Comparison of ENCODE assay signal across 16 cellular contexts in the genomic region with DNA sequence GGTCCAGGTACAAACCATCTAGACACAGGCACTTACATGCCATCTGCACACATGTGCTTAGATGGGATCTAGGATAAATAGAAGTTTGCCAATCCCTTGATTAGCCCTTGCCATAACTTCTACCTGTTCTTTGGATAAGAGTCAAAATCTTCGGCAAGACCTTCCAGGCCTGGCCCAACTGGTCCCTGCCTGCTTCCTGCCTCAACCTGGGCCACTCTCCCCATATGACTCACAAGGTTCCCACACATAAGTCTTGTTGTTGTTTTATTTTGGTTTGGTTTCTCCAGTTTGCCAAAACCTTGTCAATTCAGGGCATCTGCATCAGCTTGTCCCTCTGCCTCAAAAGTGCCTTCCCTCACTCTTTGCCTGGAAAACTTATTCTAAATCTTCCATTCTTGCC.
DNase-seq lines count a peak whose midpoint lies in the region; FAIRE-seq and TF ChIP-seq lines count a peak whose summit lies in the region.
"Had no signal": no experiment of that assay in that cellular context is flagged by ENCODE, and none has a peak within 500 bp of the region (broad histone marks: within the 10 kb centered on the region; RNA-seq: fewer than 3 reads in every experiment).

No MANE protein-coding gene starts in this region.

- H3K27me3 Mint-ChIP-seq in activated naive CD8-positive, alpha-beta T cell treated with anti-CD3 and anti-CD28 coated beads for 36 hours, result no peaks in the 10 kb centered on the region

- H3K9me3 Mint-ChIP-seq in activated naive CD8-positive, alpha-beta T cell treated with anti-CD3 and anti-CD28 coated beads for 36 hours, result no peaks in the 10 kb centered on the region
- H3K9me3 Mint-ChIP-seq: HFFc6 had no signal

- H3K27me3 ChIP-seq in bronchial epithelial cell (ENCODE audit: control insufficient read depth, insufficient read depth, low read length) (no peaks in the 10 kb centered on the region), esophagus squamous epithelium (peaks cover 0 to 12% (median 0%) of the 10 kb centered on the region in 4 donors), suprapubic skin (no peaks in the 10 kb centered on the region)
- H3K27me3 ChIP-seq: BLaER1 treated with 17β-estradiol and CSF1 and Interleukin-3, amounts not matched to agents 10 nM and 100 nM had no signal

- DNase-seq in M059J (ENCODE audit: low read depth), result peak; percentile 55
- peak; percentile 2 for DNase-seq in bronchial epithelial cell (ENCODE audit: low read depth)
- DNase-seq in esophagus squamous epithelium (lab: John Stamatoyannopoulos, UW), result no peak
- DNase-seq in suprapubic skin (ENCODE audit: low spot score in 2 of 2), result no peak
- DNase-seq in superior temporal gyrus (ENCODE audit: extremely low spot score), result no peak
- DNase-seq in activated naive CD8-positive, alpha-beta T cell treated with anti-CD3 and anti-CD28 coated beads for 36 hours, result no peak
- no peak for DNase-seq in substantia nigra (lab: John Stamatoyannopoulos, UW)
- DNase-seq: 8988T; CD4-positive, CD25-positive, alpha-beta regulatory T cell; DMS53; GF-D8; HCEC 1CT; HFFc6 had no signal

- peaks cover 0 to 67% (median 10%) of the 10 kb centered on the region in 3 donors for H3K4me1 ChIP-seq in esophagus squamous epithelium
- peaks cover 39% of the 10 kb centered on the region for H3K4me1 ChIP-seq in suprapubic skin
- H3K4me1 ChIP-seq: BLaER1 treated with 17β-estradiol and CSF1 and Interleukin-3, amounts not matched to agents 10 nM and 100 nM had no signal

- no peak for TF ChIP-seq CTCF in bronchial epithelial cell (IDR thresholded peaks at IDR 0.05; ENCODE audit: insufficient read depth, low read length, severe bottlenecking)
- no peak for TF ChIP-seq CTCF in esophagus squamous epithelium (IDR thresholded peaks at IDR 0.05)
- no peak for TF ChIP-seq CTCF in suprapubic skin (IDR thresholded peaks at IDR 0.05)

- TF ChIP-seq POLR2A in esophagus squamous epithelium (IDR thresholded peaks at IDR 0.05) (no peak), suprapubic skin (IDR thresholded peaks at IDR 0.05) (no peak)

- H3K36me3 ChIP-seq in bronchial epithelial cell (ENCODE audit: control insufficient read depth, insufficient read depth, low read length) (no peaks in the 10 kb centered on the region), esophagus squamous epithelium (no peaks in the 10 kb centered on the region), suprapubic skin (no peaks in the 10 kb centered on the region)
- H3K36me3 ChIP-seq: BLaER1 treated with 17β-estradiol and CSF1 and Interleukin-3, amounts not matched to agents 10 nM and 100 nM had no signal

- H3K9me3 ChIP-seq in esophagus squamous epithelium (no peaks in the 10 kb centered on the region), suprapubic skin (no peaks in the 10 kb centered on the region)

- no peaks in the 10 kb centered on the region for H3K4me1 Mint-ChIP-seq in activated naive CD8-positive, alpha-beta T cell treated with anti-CD3 and anti-CD28 coated beads for 36 hours
- H3K4me1 Mint-ChIP-seq: CD4-positive, CD25-positive, alpha-beta regulatory T cell had no signal

- intact Hi-C loops in esophagus squamous epithelium (cut with DNase I), result no loop called here

- WGBS in esophagus squamous epithelium, 2 donors, result 67% methylated on average over 1 of the region's 1 CpG
- WGBS in suprapubic skin, result 45% methylated on average over 1 of the region's 1 CpG

- no peak overlapping the region for H3K4me3 Mint-ChIP-seq in activated naive CD8-positive, alpha-beta T cell treated with anti-CD3 and anti-CD28 coated beads for 36 hours
- H3K4me3 Mint-ChIP-seq: HFFc6 had no signal

- no peak overlapping the region for H3K27ac Mint-ChIP-seq in activated naive CD8-positive, alpha-beta T cell treated with anti-CD3 and anti-CD28 coated beads for 36 hours
- H3K27ac Mint-ChIP-seq: CD4-positive, CD25-positive, alpha-beta regulatory T cell; HFFc6 had no signal

- H3K27ac ChIP-seq in esophagus squamous epithelium (peak overlapping the region; percentile 19 to 84 (median 74)), suprapubic skin (peak overlapping the region; percentile 81), substantia nigra (ENCODE audit: low read depth, low read length, poor library complexity, severe bottlenecking) (no peak overlapping the region)
- H3K27ac ChIP-seq: BLaER1 treated with 17β-estradiol and CSF1 and Interleukin-3, amounts not matched to agents 10 nM and 100 nM had no signal

- FAIRE-seq in bronchial epithelial cell (lab: Jason Lieb, UNC), result no peak
- FAIRE-seq: HepG2, HTR-8/SVneo had no signal

- no peak overlapping the region for H3K4me3 ChIP-seq in bronchial epithelial cell (ENCODE audit: low read depth, low read length)
- H3K4me3 ChIP-seq in esophagus squamous epithelium, result no peak overlapping the region
- H3K4me3 ChIP-seq in suprapubic skin, result no peak overlapping the region
- H3K4me3 ChIP-seq: BLaER1 treated with 17β-estradiol and CSF1 and Interleukin-3, amounts not matched to agents 10 nM and 100 nM had no signal

- H3K36me3 Mint-ChIP-seq in activated naive CD8-positive, alpha-beta T cell treated with anti-CD3 and anti-CD28 coated beads for 36 hours, result no peaks in the 10 kb centered on the region
- H3K36me3 Mint-ChIP-seq: CD4-positive, CD25-positive, alpha-beta regulatory T cell had no signal

- no peak for TF ChIP-seq EP300 in suprapubic skin (IDR thresholded peaks at IDR 0.05)

Comparison
In these comparisons a context has a peak if more than half of its experiments do, and no peak if none do; other contexts are left out.
1. DNase-seq: peak in M059J (single experiment) and bronchial epithelial cell (single experiment); none in esophagus squamous epithelium (single experiment), suprapubic skin (0 of 2), superior temporal gyrus (single experiment), activated naive CD8-positive, alpha-beta T cell treated with anti-CD3 and anti-CD28 coated beads for 36 hours (single experiment) and substantia nigra (0 of 49).